In the genomic region with DNA sequence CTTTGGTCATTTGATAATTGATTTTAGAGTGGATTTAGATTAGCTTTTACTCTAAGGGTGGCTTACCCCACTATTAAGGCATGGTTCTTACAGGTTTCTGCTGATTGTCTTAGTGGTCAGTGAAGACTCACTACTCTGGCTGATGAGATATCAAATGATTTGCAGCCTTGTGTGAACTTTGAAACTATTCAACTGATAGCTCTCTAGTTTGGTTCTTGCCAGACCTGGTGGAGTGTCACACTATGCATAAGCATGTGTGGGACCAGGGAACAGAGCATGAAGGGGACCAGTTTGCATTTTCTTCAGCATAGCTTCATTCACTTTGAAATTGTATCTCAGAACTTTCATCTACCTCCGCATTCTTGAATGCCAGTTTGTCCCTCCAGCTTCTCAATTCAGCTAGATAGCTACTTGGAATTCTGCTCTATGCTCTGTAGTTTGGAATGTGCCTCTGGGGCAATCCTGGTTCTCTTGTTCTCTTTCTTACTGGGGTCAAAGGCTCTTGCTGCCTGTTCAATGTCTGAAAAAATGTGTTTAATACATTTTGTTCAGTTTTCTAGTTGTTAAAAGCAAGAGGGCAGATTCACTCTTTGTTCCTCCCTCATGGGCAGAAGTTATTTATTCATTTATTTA, we compare ENCODE assay signal across 18 cellular contexts. TPM values are rescaled to one million over a fixed set of nuclear protein-coding genes. Genes with fewer than 3 reads are reported as not detected.
DNase-seq lines count a peak whose midpoint lies in the region; ATAC-seq and TF ChIP-seq lines count a peak whose summit lies in the region.
"Had no signal": no experiment of that assay in that cellular context is flagged by ENCODE, and none has a peak within 500 bp of the region (broad histone marks: within the 10 kb centered on the region; RNA-seq: fewer than 3 reads in every experiment).

No MANE protein-coding gene starts in this region.

- H2BK12ac ChIP-seq in neuronal stem cell (ENCODE audit: low read length) = no peak overlapping the region

- no peak overlapping the region for H4K8ac ChIP-seq in neuronal stem cell (ENCODE audit: low read depth, low read length)

- H2AFZ ChIP-seq in GM23338 (no peak overlapping the region), neuronal stem cell (ENCODE audit: low read length) (no peak overlapping the region)

- no peaks in the 10 kb centered on the region for H3K9me3 Mint-ChIP-seq in GM23338
- peaks cover 2% of the 10 kb centered on the region for H3K9me3 Mint-ChIP-seq in activated CD8-positive, alpha-beta T cell treated with anti-CD3 and anti-CD28 coated beads for 36 hours
- H3K9me3 Mint-ChIP-seq in activated naive CD4-positive, alpha-beta T cell treated with anti-CD3 and anti-CD28 coated beads, Interleukin-2, amount 10 ng/mL, durations not matched to agents 7 days and 5 days = no peaks in the 10 kb centered on the region
- H3K9me3 Mint-ChIP-seq: activated CD4-positive, alpha-beta memory T cell treated with anti-CD3 and anti-CD28 coated beads, Interleukin-2, amount 10 ng/mL, durations not matched to agents 7 days and 5 days; activated naive CD8-positive, alpha-beta T cell treated with anti-CD3 and anti-CD28 coated beads, Interleukin-2, amount 50 U/mL, for 24 hours; naive B cell had no signal

- H4K91ac ChIP-seq in neuronal stem cell (ENCODE audit: low read depth, low read length, poor library complexity) = no peak overlapping the region

- H3K4me2 ChIP-seq in GM23338 = peak overlapping the region; percentile 33; the same call in 1 of the 2 replicates
- no peak overlapping the region for H3K4me2 ChIP-seq in neuronal stem cell (ENCODE audit: insufficient read depth, low read length, poor library complexity, severe bottlenecking)

- no peak overlapping the region for H3K18ac ChIP-seq in neuronal stem cell (ENCODE audit: low read length)

- no peak overlapping the region for H2AK5ac ChIP-seq in neuronal stem cell (ENCODE audit: low read depth, low read length)

- H3K27me3 Mint-ChIP-seq in GM23338 (ENCODE audit: insufficient read depth, low read depth, poor library complexity) = no peaks in the 10 kb centered on the region
- H3K27me3 Mint-ChIP-seq in activated CD8-positive, alpha-beta T cell treated with anti-CD3 and anti-CD28 coated beads for 36 hours = no peaks in the 10 kb centered on the region
- no peaks in the 10 kb centered on the region for H3K27me3 Mint-ChIP-seq in activated naive CD4-positive, alpha-beta T cell treated with anti-CD3 and anti-CD28 coated beads, Interleukin-2, amount 10 ng/mL, durations not matched to agents 7 days and 5 days
- H3K27me3 Mint-ChIP-seq: activated CD4-positive, alpha-beta memory T cell treated with anti-CD3 and anti-CD28 coated beads, Interleukin-2, amount 10 ng/mL, durations not matched to agents 7 days and 5 days; activated naive CD8-positive, alpha-beta T cell treated with anti-CD3 and anti-CD28 coated beads, Interleukin-2, amount 50 U/mL, for 24 hours; naive B cell had no signal

- peaks cover 0 to 22% of the 10 kb centered on the region in 2 donors for H3K9me3 ChIP-seq in neuronal stem cell (replicated peaks in 1 of 2; ENCODE audit: control insufficient read depth in 2 of 2, insufficient read depth in 1 of 2, low read depth in 1 of 2, low read length in 2 of 2)
- H3K9me3 ChIP-seq: Peyer's patch, psoas muscle, stomach had no signal

- no peak for TF ChIP-seq CTCF in GM23338 (conservative IDR thresholded peaks at IDR 0.05; ENCODE audit: low read depth in 2 of 2)
- no peak for TF ChIP-seq CTCF in activated CD8-positive, alpha-beta T cell treated with anti-CD3 and anti-CD28 coated beads for 36 hours (IDR thresholded peaks at IDR 0.05)
- TF ChIP-seq CTCF in foreskin keratinocyte (conservative IDR thresholded peaks at IDR 0.05) = no peak

- ATAC-seq in GM23338 (peak; percentile 76), foreskin keratinocyte (no peak), GM18517 (IDR thresholded peaks at IDR 0.05; ENCODE audit: unreplicated experiment) (no peak)
- no peak for ATAC-seq in activated CD8-positive, alpha-beta T cell treated with anti-CD3 and anti-CD28 coated beads for 36 hours
- ATAC-seq: activated naive CD8-positive, alpha-beta T cell treated with anti-CD3 and anti-CD28 coated beads, Interleukin-2, amount 50 U/mL, for 24 hours; left cardiac atrium; psoas muscle had no signal

- H3K14ac ChIP-seq in neuronal stem cell (ENCODE audit: low read length) = no peak overlapping the region

- no peaks in the 10 kb centered on the region for H3K9me2 ChIP-seq in GM23338 (ENCODE audit: insufficient read depth)

- H2BK15ac ChIP-seq in neuronal stem cell (ENCODE audit: low read length) = no peak overlapping the region

- H3K23ac ChIP-seq in neuronal stem cell (ENCODE audit: low read depth, low read length, poor library complexity) = no peak overlapping the region

- peak overlapping the region; percentile 5 for H3K27ac ChIP-seq in GM23338 (ENCODE audit: low read depth)
- peak overlapping the region; percentile 38 for H3K27ac ChIP-seq in neuronal stem cell (replicated peaks; ENCODE audit: low read length)
- no peak overlapping the region for H3K27ac ChIP-seq in foreskin keratinocyte
- H3K27ac ChIP-seq: Peyer's patch, psoas muscle, stomach had no signal

- peaks cover 14% of the 10 kb centered on the region for H3K4me1 Mint-ChIP-seq in GM23338
- peaks cover 27% of the 10 kb centered on the region for H3K4me1 Mint-ChIP-seq in activated CD8-positive, alpha-beta T cell treated with anti-CD3 and anti-CD28 coated beads for 36 hours (ENCODE audit: low read depth)
- H3K4me1 Mint-ChIP-seq in activated naive CD4-positive, alpha-beta T cell treated with anti-CD3 and anti-CD28 coated beads, Interleukin-2, amount 10 ng/mL, durations not matched to agents 7 days and 5 days = peaks cover 5% of the 10 kb centered on the region

- H3K79me1 ChIP-seq in neuronal stem cell (ENCODE audit: low read depth, low read length) = peaks cover 3% of the 10 kb centered on the region

- no peaks in the 10 kb centered on the region for H3K36me3 ChIP-seq in GM23338 (ENCODE audit: insufficient read depth)
- peaks cover 0 to 30% of the 10 kb centered on the region in 2 donors for H3K36me3 ChIP-seq in neuronal stem cell (replicated peaks in 1 of 2; ENCODE audit: control insufficient read depth in 2 of 2, insufficient read depth in 2 of 2, low read length in 2 of 2)

- H3K36me3 Mint-ChIP-seq in GM23338 (ENCODE audit: low read depth) = peaks cover 5% of the 10 kb centered on the region; the same call in 2 of the 3 replicates
- H3K36me3 Mint-ChIP-seq in activated CD8-positive, alpha-beta T cell treated with anti-CD3 and anti-CD28 coated beads for 36 hours (ENCODE audit: low read depth) = peaks cover 10% of the 10 kb centered on the region
- peaks cover 9% of the 10 kb centered on the region for H3K36me3 Mint-ChIP-seq in activated naive CD4-positive, alpha-beta T cell treated with anti-CD3 and anti-CD28 coated beads, Interleukin-2, amount 10 ng/mL, durations not matched to agents 7 days and 5 days

- no peaks in the 10 kb centered on the region for H3F3A ChIP-seq in GM23338 (replicated peaks; ENCODE audit: low read depth)

- H4K20me1 ChIP-seq in GM23338 (replicated peaks; ENCODE audit: insufficient read depth) = peaks cover 18% of the 10 kb centered on the region; the same call in 1 of the 2 replicates

- H2BK120ac ChIP-seq in neuronal stem cell (ENCODE audit: low read depth, low read length) = no peak overlapping the region

- WGBS in neuronal stem cell (ENCODE audit: extremely low coverage in 2 of 2, insufficient read length in 2 of 2, insufficient replicate concordance in 1 of 2), 2 donors = no CpG with 5 or more reads among the region's 1 CpG

- POLR2A ChIA-PET in activated CD8-positive, alpha-beta T cell treated with anti-CD3 and anti-CD28 coated beads for 36 hours (lab: Charles Lee) = interaction anchor here (1.5 kb wide), 1 partner anchor 24 kb away, joined by 3 read pairs; no protein-coding TSS in a partner anchor

- H3K79me2 ChIP-seq in GM23338 (replicated peaks; ENCODE audit: insufficient read depth) = peaks cover 85% of the 10 kb centered on the region

- H3K4me1 ChIP-seq in GM23338 (ENCODE audit: insufficient read depth) (peaks cover 9% of the 10 kb centered on the region; the same call in 1 of the 2 replicates), neuronal stem cell (ENCODE audit: control insufficient read depth in 2 of 2, insufficient read depth in 1 of 2, low read depth in 1 of 2, low read length in 2 of 2) (peaks cover 7 to 14% of the 10 kb centered on the region in 2 donors), foreskin keratinocyte (no peaks in the 10 kb centered on the region)

- DNase-seq in GM23338 (ENCODE audit: low spot score) (peak; percentile 70), amniotic epithelial cell (ENCODE audit: low read depth) (peak; percentile 11), iPS-NIHi7 (ENCODE audit: extremely low spot score) (peak; percentile 16), neuronal stem cell (ENCODE audit: low spot score) (peak; percentile 18), foreskin keratinocyte (no peak)
- no peak for DNase-seq in activated CD8-positive, alpha-beta T cell treated with anti-CD3 and anti-CD28 coated beads for 36 hours
- no peak for DNase-seq in activated naive CD4-positive, alpha-beta T cell treated with anti-CD3 and anti-CD28 coated beads, Interleukin-2, amount 10 ng/mL, durations not matched to agents 7 days and 5 days
- DNase-seq: activated CD4-positive, alpha-beta memory T cell treated with anti-CD3 and anti-CD28 coated beads, Interleukin-2, amount 10 ng/mL, durations not matched to agents 7 days and 5 days; activated naive CD8-positive, alpha-beta T cell treated with anti-CD3 and anti-CD28 coated beads, Interleukin-2, amount 50 U/mL, for 24 hours; AML-193; left cardiac atrium; naive B cell; NCI-H82; Peyer's patch; psoas muscle; stimulated activated CD4-positive, alpha-beta T cell treated with anti-CD3 and anti-CD28 coated beads, Interleukin-15, amount 100 ng/mL, for 24 hours; stomach had no signal

- intact Hi-C loops in activated CD8-positive, alpha-beta T cell treated with anti-CD3 and anti-CD28 coated beads for 36 hours (cut with micrococcal nuclease) = no loop called here

- no peaks in the 10 kb centered on the region for H3K27me3 ChIP-seq in GM23338 (ENCODE audit: insufficient read depth)
- H3K27me3 ChIP-seq in neuronal stem cell (ENCODE audit: control insufficient read depth in 3 of 3, insufficient read depth in 3 of 3, low read depth in 1 of 3, low read length in 3 of 3) = no peaks in the 10 kb centered on the region
- no peaks in the 10 kb centered on the region for H3K27me3 ChIP-seq in foreskin keratinocyte
- H3K27me3 ChIP-seq: Peyer's patch, stomach had no signal

- H3K27ac Mint-ChIP-seq in GM23338 = peak overlapping the region; percentile 52; the same call in 1 of the 2 replicates
- no peak overlapping the region for H3K27ac Mint-ChIP-seq in activated CD8-positive, alpha-beta T cell treated with anti-CD3 and anti-CD28 coated beads for 36 hours
- no peak overlapping the region for H3K27ac Mint-ChIP-seq in activated naive CD4-positive, alpha-beta T cell treated with anti-CD3 and anti-CD28 coated beads, Interleukin-2, amount 10 ng/mL, durations not matched to agents 7 days and 5 days
- H3K27ac Mint-ChIP-seq: activated CD4-positive, alpha-beta memory T cell treated with anti-CD3 and anti-CD28 coated beads, Interleukin-2, amount 10 ng/mL, durations not matched to agents 7 days and 5 days; activated naive CD8-positive, alpha-beta T cell treated with anti-CD3 and anti-CD28 coated beads, Interleukin-2, amount 50 U/mL, for 24 hours had no signal

- CTCF ChIA-PET in activated CD8-positive, alpha-beta T cell treated with anti-CD3 and anti-CD28 coated beads for 36 hours (lab: Charles Lee) = interaction anchor here (1.1 to 1.7 kb wide), 2 partner anchors 124 kb away, joined by 3 to 4 read pairs; no protein-coding TSS in a partner anchor
- CTCF ChIA-PET in activated naive CD4-positive, alpha-beta T cell treated with anti-CD3 and anti-CD28 coated beads, Interleukin-2, amount 10 ng/mL, durations not matched to agents 7 days and 5 days (lab: Charles Lee) = no interaction called here

- H3K4me3 Mint-ChIP-seq in GM23338 = no peak overlapping the region
- no peak overlapping the region for H3K4me3 Mint-ChIP-seq in activated CD8-positive, alpha-beta T cell treated with anti-CD3 and anti-CD28 coated beads for 36 hours
- H3K4me3 Mint-ChIP-seq in activated naive CD4-positive, alpha-beta T cell treated with anti-CD3 and anti-CD28 coated beads, Interleukin-2, amount 10 ng/mL, durations not matched to agents 7 days and 5 days = no peak overlapping the region
- H3K4me3 Mint-ChIP-seq: activated CD4-positive, alpha-beta memory T cell treated with anti-CD3 and anti-CD28 coated beads, Interleukin-2, amount 10 ng/mL, durations not matched to agents 7 days and 5 days; activated naive CD8-positive, alpha-beta T cell treated with anti-CD3 and anti-CD28 coated beads, Interleukin-2, amount 50 U/mL, for 24 hours had no signal

- no peak overlapping the region for H3K9ac ChIP-seq in neuronal stem cell (ENCODE audit: low read depth, low read length, poor library complexity)

- no peak overlapping the region for H2BK5ac ChIP-seq in neuronal stem cell (ENCODE audit: low read length)

- H3K4me3 ChIP-seq in GM23338 (no peak overlapping the region), neuronal stem cell (ENCODE audit: low read length in 2 of 2) (no peak overlapping the region)
- H3K4me3 ChIP-seq: Peyer's patch, psoas muscle, stomach had no signal

- no peak overlapping the region for H3K4ac ChIP-seq in neuronal stem cell (ENCODE audit: low read length)

RNA-seq across cellular contexts. Expression of a gene that starts 12.8 kb away (rescaled TPM):
- total RNA-seq in GM23338 (2014; rRNA removed; shearing (Covaris generic)) = 57.5 and 61.2 TPM in 2 replicates
- polyA plus RNA-seq in GM23338 (2016; fragmentation: Nextera tagmentation; extraction: Ambion mirVana) = 15.0 and 15.2 TPM in 2 replicates
- polyA plus RNA-seq in neuronal stem cell (2013, experiment 1 of 2) = 30.6 TPM
- polyA plus RNA-seq in neuronal stem cell (2013, experiment 2 of 2) = 30.2 TPM
- total RNA-seq in activated CD8-positive, alpha-beta T cell treated with anti-CD3 and anti-CD28 coated beads for 36 hours = 10 to 100 TPM; 21.9 to 25.4 TPM
- 41.2 and 41.8 TPM in 2 replicates for total RNA-seq in foreskin keratinocyte
- 7.5 and 8.9 TPM in 2 replicates for polyA plus RNA-seq in foreskin keratinocyte

RNA-seq across cellular contexts. Expression of a gene that starts 12.8 kb away (rescaled TPM):
- total RNA-seq in GM23338 (2014; rRNA removed; shearing (Covaris generic)) = 2.2 and 2.5 TPM in 2 replicates
- polyA plus RNA-seq in GM23338 (2016; fragmentation: Nextera tagmentation; extraction: Ambion mirVana) (9.4 and 10.2 TPM in 2 replicates), foreskin keratinocyte (0.97 and 1.7 TPM in 2 replicates)
- 6.5 TPM for polyA plus RNA-seq in neuronal stem cell (2013, experiment 1 of 2)
- 7.0 TPM for polyA plus RNA-seq in neuronal stem cell (2013, experiment 2 of 2)
- total RNA-seq in activated CD8-positive, alpha-beta T cell treated with anti-CD3 and anti-CD28 coated beads for 36 hours = 1 to 10 TPM; 1.6 to 3.7 TPM
- 1.3 and 2.5 TPM in 2 replicates for total RNA-seq in foreskin keratinocyte

Comparison
In these comparisons a context has a peak if more than half of its experiments do, and no peak if none do; other contexts are left out.
1. DNase-seq: peak in GM23338 (single experiment), amniotic epithelial cell (single experiment), iPS-NIHi7 (single experiment) and neuronal stem cell (single experiment); none in activated CD8-positive, alpha-beta T cell treated with anti-CD3 and anti-CD28 coated beads for 36 hours (single experiment), foreskin keratinocyte (0 of 2) and activated naive CD4-positive, alpha-beta T cell treated with anti-CD3 and anti-CD28 coated beads, Interleukin-2, amount 10 ng/mL, durations not matched to agents 7 days and 5 days (single experiment).